ENCODE assay signal across 8 cellular contexts in genomic region chr4:153207561-153207960, GRCh38. TPM values are rescaled to one million over a fixed set of nuclear protein-coding genes. Genes with fewer than 3 reads are reported as not detected.
DNase-seq lines count a peak whose midpoint lies in the region; ATAC-seq and TF ChIP-seq lines count a peak whose summit lies in the region.

No MANE protein-coding gene starts in this region.

- H2AFZ ChIP-seq in SK-N-SH (ENCODE audit: low read depth): no peak overlapping the region
- H2AFZ ChIP-seq in trophoblast cell (ENCODE audit: insufficient read depth, low read length, poor library complexity): no peak overlapping the region

- H3K9me3 ChIP-seq in SK-N-SH: no peaks in the 10 kb centered on the region
- no peaks in the 10 kb centered on the region for H3K9me3 ChIP-seq in trophoblast cell (ENCODE audit: insufficient read depth, low read depth, low read length)

- H3K4me1 ChIP-seq in SK-N-SH (ENCODE audit: control insufficient read depth in 1 of 2, insufficient read depth in 2 of 2, low read depth in 1 of 2, low read length in 1 of 2) (peaks cover 0 to 5% of the 10 kb centered on the region in 2 experiments; a peak in 1 of 4 replicates), trophoblast cell (ENCODE audit: control insufficient read depth in 1 of 2, insufficient read depth in 2 of 2, low read length in 2 of 2) (peaks cover 10 to 15% of the 10 kb centered on the region in 2 experiments)

- H3K4me2 ChIP-seq in SK-N-SH (no peak overlapping the region), trophoblast cell (ENCODE audit: low read length) (no peak overlapping the region)

- H4K12ac ChIP-seq in trophoblast cell (ENCODE audit: low read depth, low read length): no peak overlapping the region

- no peaks in the 10 kb centered on the region for H3K36me3 ChIP-seq in SK-N-SH (replicated peaks in 1 of 2; ENCODE audit: control insufficient read depth in 1 of 2, insufficient read depth in 2 of 2, low read length in 1 of 2)
- H3K36me3 ChIP-seq in trophoblast cell (ENCODE audit: control insufficient read depth in 1 of 2, insufficient read depth in 2 of 2, low read length in 2 of 2): no peaks in the 10 kb centered on the region

- H3K4me3 ChIP-seq in SK-N-SH (ENCODE audit: low read depth in 2 of 2, low read length in 1 of 2) (no peak overlapping the region), trophoblast cell (ENCODE audit: low read depth, low read length) (no peak overlapping the region)

- no peak overlapping the region for H4K8ac ChIP-seq in trophoblast cell (ENCODE audit: low read depth, low read length)

- no peak overlapping the region for H3K14ac ChIP-seq in trophoblast cell (ENCODE audit: low read length)

- no peak for TF ChIP-seq EP300 in SK-N-SH (IDR thresholded peaks at IDR 0.05; ENCODE audit: borderline replicate concordance in 1 of 2, low read depth in 1 of 2, low read length in 1 of 2)

- no peaks in the 10 kb centered on the region for H3K9me2 ChIP-seq in SK-N-SH

- H3K27ac Mint-ChIP-seq in activated CD4-positive, alpha-beta T cell treated with anti-CD3 and anti-CD28 coated beads, Interleukin-2, amount 10 ng/mL, durations not matched to agents 7 days and 5 days: no peak overlapping the region

- POLR2A ChIA-PET in SK-N-SH (lab: Yijun Ruan, JAX): no interaction called here
- POLR2A ChIA-PET in activated CD4-positive, alpha-beta T cell treated with anti-CD3 and anti-CD28 coated beads, Interleukin-2, amount 10 ng/mL, durations not matched to agents 7 days and 5 days (lab: Charles Lee): no interaction called here

- H3K27ac ChIP-seq in SK-N-SH (ENCODE audit: low read depth in 2 of 2, low read length in 1 of 2) (no peak overlapping the region), trophoblast cell (ENCODE audit: low read depth, low read length) (no peak overlapping the region)

- no peak overlapping the region for H2AK5ac ChIP-seq in trophoblast cell (ENCODE audit: low read length)

- no peaks in the 10 kb centered on the region for H3K36me3 Mint-ChIP-seq in activated CD4-positive, alpha-beta T cell treated with anti-CD3 and anti-CD28 coated beads, Interleukin-2, amount 10 ng/mL, durations not matched to agents 7 days and 5 days (ENCODE audit: low read depth)

- peaks cover 5% of the 10 kb centered on the region for H3K27me3 Mint-ChIP-seq in activated CD4-positive, alpha-beta T cell treated with anti-CD3 and anti-CD28 coated beads, Interleukin-2, amount 10 ng/mL, durations not matched to agents 7 days and 5 days

- H2BK5ac ChIP-seq in trophoblast cell (ENCODE audit: low read depth, low read length, poor library complexity): no peak overlapping the region

- H3K4ac ChIP-seq in trophoblast cell (ENCODE audit: low read depth, low read length): no peak overlapping the region

- no peaks in the 10 kb centered on the region for H3K27me3 ChIP-seq in SK-N-SH (ENCODE audit: insufficient read depth)
- no peaks in the 10 kb centered on the region for H3K27me3 ChIP-seq in trophoblast cell (ENCODE audit: insufficient read depth, low read length)

- TF ChIP-seq RAD21 in SK-N-SH (IDR thresholded peaks at IDR 0.05; ENCODE audit: low read length): peak; percentile 60

- no peak overlapping the region for H2BK120ac ChIP-seq in trophoblast cell (ENCODE audit: insufficient read depth, low read length, poor library complexity)

- H3F3A ChIP-seq in SK-N-SH (replicated peaks; ENCODE audit: insufficient read depth): no peaks in the 10 kb centered on the region

- H2BK12ac ChIP-seq in trophoblast cell (ENCODE audit: low read length): no peak overlapping the region

- peaks cover 26% of the 10 kb centered on the region for H3K4me1 Mint-ChIP-seq in activated CD4-positive, alpha-beta T cell treated with anti-CD3 and anti-CD28 coated beads, Interleukin-2, amount 10 ng/mL, durations not matched to agents 7 days and 5 days

- no peak overlapping the region for H3K4me3 Mint-ChIP-seq in activated CD4-positive, alpha-beta T cell treated with anti-CD3 and anti-CD28 coated beads, Interleukin-2, amount 10 ng/mL, durations not matched to agents 7 days and 5 days

- H3K79me2 ChIP-seq in SK-N-SH (ENCODE audit: insufficient read depth) (no peaks in the 10 kb centered on the region), trophoblast cell (ENCODE audit: control insufficient read depth, insufficient read depth, low read length, poor library complexity) (no peaks in the 10 kb centered on the region)

- WGBS in SK-N-SH (ENCODE audit: low lambda C conversion rate): 56% methylated on average over 6 of the region's 7 CpGs
- WGBS in trophoblast cell (ENCODE audit: extremely low coverage, insufficient coverage, insufficient read length): no CpG with 5 or more reads among the region's 7 CpGs

- CTCF ChIA-PET in SK-N-SH (lab: Yijun Ruan, JAX): interaction anchor here (0.7 to 3.2 kb wide), 14 partner anchors 9 to 128 kb away, joined by 3 to 16 read pairs (median 4); no protein-coding TSS in a partner anchor
- CTCF ChIA-PET in activated CD4-positive, alpha-beta T cell treated with anti-CD3 and anti-CD28 coated beads, Interleukin-2, amount 10 ng/mL, durations not matched to agents 7 days and 5 days (lab: Charles Lee): interaction anchor here (0.5 kb wide), 1 partner anchor 276 kb away, joined by 3 read pairs; no protein-coding TSS in a partner anchor

- peak; percentile 62 for TF ChIP-seq CTCF in SK-N-SH (IDR thresholded peaks at IDR 0.05)

- H3K18ac ChIP-seq in trophoblast cell (ENCODE audit: low read length): no peak overlapping the region

- no peaks in the 10 kb centered on the region for H3K9me3 Mint-ChIP-seq in activated CD4-positive, alpha-beta T cell treated with anti-CD3 and anti-CD28 coated beads, Interleukin-2, amount 10 ng/mL, durations not matched to agents 7 days and 5 days

- H3K9ac ChIP-seq in SK-N-SH: no peak overlapping the region
- H3K9ac ChIP-seq in trophoblast cell (ENCODE audit: low read length): no peak overlapping the region

- no peak overlapping the region for H4K91ac ChIP-seq in trophoblast cell (ENCODE audit: low read depth, low read length)

- H3K79me1 ChIP-seq in trophoblast cell (ENCODE audit: low read length): no peaks in the 10 kb centered on the region

- H4K20me1 ChIP-seq in SK-N-SH (ENCODE audit: insufficient read depth): no peaks in the 10 kb centered on the region

- no peak for ATAC-seq in HG02623 (IDR thresholded peaks at IDR 0.05; ENCODE audit: unreplicated experiment)

- DNase-seq in ELR (ENCODE audit: low read depth) (peak; percentile 58), SK-N-SH (peak; percentile 51), globus pallidus (ENCODE audit: low spot score) (peak; percentile 66), trophoblast cell (peak; percentile 32 to 63), T-helper 1 cell (no peak), ureter (ENCODE audit: low spot score) (no peak)
- no peak for DNase-seq in activated CD4-positive, alpha-beta T cell treated with anti-CD3 and anti-CD28 coated beads, Interleukin-2, amount 10 ng/mL, durations not matched to agents 7 days and 5 days

- H3K23ac ChIP-seq in trophoblast cell (ENCODE audit: low read length): no peak overlapping the region

TF ChIP-seq in SK-N-SH, 30 proteins besides CTCF, POLR2A, EP300 and RAD21:
- TF ChIP-seq SMC3 (IDR thresholded peaks at IDR 0.05; ENCODE audit: low read depth, low read length): peak; percentile 68
- TF ChIP-seq MXI1 (IDR thresholded peaks at IDR 0.05; ENCODE audit: low read depth, low read length): no peak
- no peak for TF ChIP-seq NFIC (IDR thresholded peaks at IDR 0.05; ENCODE audit: borderline replicate concordance)
- TF ChIP-seq TAF1 (IDR thresholded peaks at IDR 0.05; ENCODE audit: borderline replicate concordance, low read depth, low read length): no peak
- no peak for TF ChIP-seq TEAD4 (IDR thresholded peaks at IDR 0.05; ENCODE audit: borderline replicate concordance, insufficient read depth)

RNA-seq across cellular contexts. Expression of gene TRIM2, which starts 3.3 kb away (rescaled TPM):
- 16.4 and 21.2 TPM in 2 replicates for polyA plus RNA-seq in SK-N-SH (2012; rRNA removed)
- polyA plus RNA-seq in SK-N-SH (2012; cell fraction: cytosol; rRNA removed): 13.7 and 16.3 TPM in 2 replicates
- 21.6 and 24.9 TPM in 2 replicates for polyA plus RNA-seq in SK-N-SH (2012; cell fraction: nucleus; rRNA removed)
- polyA plus RNA-seq in trophoblast cell (2013): 3.4 and 4.1 TPM in 2 replicates
- 90.6 TPM for total RNA-seq in ureter
- under 1 TPM; 0.20 to 0.44 TPM for total RNA-seq in activated CD4-positive, alpha-beta T cell treated with anti-CD3 and anti-CD28 coated beads, Interleukin-2, amount 10 ng/mL, durations not matched to agents 7 days and 5 days

Comparison
In these comparisons a context has a peak if more than half of its experiments do, and no peak if none do; other contexts are left out.
1. DNase-seq: peak in ELR (single experiment), SK-N-SH (single experiment), globus pallidus (single experiment) and trophoblast cell (2 of 2); none in T-helper 1 cell (0 of 5), ureter (single experiment) and activated CD4-positive, alpha-beta T cell treated with anti-CD3 and anti-CD28 coated beads, Interleukin-2, amount 10 ng/mL, durations not matched to agents 7 days and 5 days (single experiment).
2. RNA of gene TRIM2, which starts 3.3 kb away (total RNA-seq): 90.6 TPM in ureter (single experiment); 0.20 to 0.44 TPM in activated CD4-positive, alpha-beta T cell treated with anti-CD3 and anti-CD28 coated beads, Interleukin-2, amount 10 ng/mL, durations not matched to agents 7 days and 5 days; every median in the first group is over 10 times any median in the second.